Comparison of ENCODE assay signal across 8 cellular contexts in the genomic region with DNA sequence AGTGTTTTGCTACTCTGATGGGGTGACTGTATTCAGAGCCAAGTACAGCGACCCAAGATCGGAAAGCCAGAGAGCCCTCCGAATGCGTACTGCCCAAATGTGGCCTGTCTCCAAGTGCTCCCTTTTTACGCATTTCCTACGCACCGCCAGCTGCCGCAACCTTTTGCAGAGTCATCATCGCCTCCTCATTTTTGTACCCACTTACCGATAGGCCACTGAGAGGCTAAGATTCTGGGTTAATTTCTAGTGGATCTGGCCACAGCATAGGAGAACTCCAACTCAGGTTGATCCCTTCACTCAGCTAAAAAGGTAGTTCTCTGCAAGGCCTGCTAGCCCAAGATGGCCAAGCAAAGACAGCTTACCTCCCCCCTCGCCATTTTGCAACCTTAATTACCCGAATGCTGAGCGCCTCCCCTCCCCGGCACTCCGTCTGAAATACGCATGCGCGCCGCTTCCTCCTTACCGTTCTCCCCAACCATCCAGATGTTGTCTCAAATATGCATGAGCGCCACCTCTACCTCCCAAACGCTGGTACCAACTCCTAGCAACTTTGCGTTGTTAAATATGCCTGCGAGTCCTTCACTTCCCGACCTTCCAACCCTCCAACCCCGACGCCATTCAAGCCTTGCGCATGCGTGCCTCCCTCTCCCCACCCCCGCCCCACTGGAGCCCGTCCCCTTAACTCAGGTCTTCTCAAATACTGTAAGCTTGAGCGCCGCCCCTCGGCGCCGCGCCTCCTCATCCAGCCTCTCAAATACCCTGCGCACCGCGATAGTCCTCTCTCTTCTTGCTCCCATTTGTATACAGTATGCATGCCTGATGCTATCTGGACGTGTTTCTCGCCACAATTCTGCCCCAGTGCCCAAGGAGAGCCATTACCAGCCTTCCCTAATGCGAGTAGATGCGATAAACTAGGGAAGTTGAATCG. TPM values are rescaled to one million over a fixed set of nuclear protein-coding genes. Genes with fewer than 3 reads are reported as not detected.
A peak's percentile ranks its signal among the peaks of the same experiment; 100 is the strongest.
DNase-seq lines count a peak whose midpoint lies in the region; ATAC-seq and TF ChIP-seq lines count a peak whose summit lies in the region.

No MANE protein-coding gene starts in this region.

- peak overlapping the region; percentile 51 to 56 for H3K4me3 ChIP-seq in right atrium auricular region
- peak overlapping the region; percentile 47 to 64 for H3K4me3 ChIP-seq in vagina

- CTCF ChIA-PET in T-cell (lab: Charles Lee): interaction anchor here (0.6 kb wide), 3 partner anchors 33 to 321 kb away, joined by 3 to 11 read pairs (median 3); no protein-coding TSS in a partner anchor

- TF ChIP-seq CTCF in GM13976 (IDR thresholded peaks at IDR 0.05; ENCODE audit: borderline replicate concordance, control extremely low read depth, extremely low read depth, insufficient read depth, missing control alignments): peak; percentile 7
- TF ChIP-seq CTCF in right atrium auricular region (IDR thresholded peaks at IDR 0.05): peak in 1 of 2 donors; percentile 50
- no peak for TF ChIP-seq CTCF in vagina (IDR thresholded peaks at IDR 0.05)

- ATAC-seq in HG02852 (IDR thresholded peaks at IDR 0.05; ENCODE audit: unreplicated experiment): peak; percentile 90
- peak; percentile 88 to 91 (median 90) for ATAC-seq in T-cell (replicated peaks in 1 of 4)

- H3K9me3 ChIP-seq in right atrium auricular region (no peaks in the 10 kb centered on the region), vagina (no peaks in the 10 kb centered on the region)

- H3K4me3 Mint-ChIP-seq in T-cell: peak overlapping the region; percentile 88 to 97 (median 94)

- H3K27me3 Mint-ChIP-seq in T-cell: peaks cover 0 to 8% of the 10 kb centered on the region in 2 donors

- POLR2A ChIA-PET in T-cell (lab: Charles Lee): interaction anchor here (0.6 to 1.2 kb wide), 6 partner anchors 9 to 682 kb away, joined by 3 to 10 read pairs (median 4); no protein-coding TSS in a partner anchor

- H3K4me1 ChIP-seq in right atrium auricular region (peaks cover 0 to 11% of the 10 kb centered on the region in 2 donors), vagina (peaks cover 10% of the 10 kb centered on the region)

- H3K36me3 Mint-ChIP-seq in T-cell: no peaks in the 10 kb centered on the region

- peak; percentile 78 for DNase-seq in GM13976 (ENCODE audit: low spot score)
- peak; percentile 91 for DNase-seq in NCI-H146 (lab: John Stamatoyannopoulos, UW)
- DNase-seq in T-cell: peak; percentile 59 to 86 (median 79)
- DNase-seq in amniotic stem cell (lab: John Stamatoyannopoulos, UW): peak; percentile 66
- peak; percentile 94 for DNase-seq in right atrium auricular region (ENCODE audit: low spot score)
- peak; percentile 89 for DNase-seq in putamen (ENCODE audit: low spot score)
- DNase-seq in vagina (ENCODE audit: extremely low spot score in 2 of 2): peak in 1 of 2 donors; percentile 94

- in situ Hi-C loops in GM13976 (cut with MboI; ENCODE audit: low sequenced_read_pairs, unreplicated experiment): no loop called here

- peak overlapping the region; percentile 98 to 99 for H3K27ac Mint-ChIP-seq in T-cell

- H3K36me3 ChIP-seq in right atrium auricular region (no peaks in the 10 kb centered on the region), vagina (no peaks in the 10 kb centered on the region)

- no peaks in the 10 kb centered on the region for H3K9me3 Mint-ChIP-seq in T-cell

- H3K27ac ChIP-seq in right atrium auricular region: peak overlapping the region; percentile 84 to 86
- H3K27ac ChIP-seq in vagina: peak overlapping the region; percentile 90

- H3K4me1 Mint-ChIP-seq in T-cell: peaks cover 24 to 42% (median 25%) of the 10 kb centered on the region in 3 donors

- H3K27me3 ChIP-seq in right atrium auricular region: no peaks in the 10 kb centered on the region
- H3K27me3 ChIP-seq in vagina: no peaks in the 10 kb centered on the region

- TF ChIP-seq POLR2A in vagina (IDR thresholded peaks at IDR 0.05): peak in 1 of 2 donors; percentile 31

- intact Hi-C loops in vagina (cut with DNase I): no loop called here

RNA-seq across cellular contexts. Expression of gene ZCCHC13, which starts 11.8 kb away (rescaled TPM):
- total RNA-seq in T-cell (not detected), right atrium auricular region (not detected), vagina (not detected)
